ENCODE assay signal across 1 cellular context in the genomic region with DNA sequence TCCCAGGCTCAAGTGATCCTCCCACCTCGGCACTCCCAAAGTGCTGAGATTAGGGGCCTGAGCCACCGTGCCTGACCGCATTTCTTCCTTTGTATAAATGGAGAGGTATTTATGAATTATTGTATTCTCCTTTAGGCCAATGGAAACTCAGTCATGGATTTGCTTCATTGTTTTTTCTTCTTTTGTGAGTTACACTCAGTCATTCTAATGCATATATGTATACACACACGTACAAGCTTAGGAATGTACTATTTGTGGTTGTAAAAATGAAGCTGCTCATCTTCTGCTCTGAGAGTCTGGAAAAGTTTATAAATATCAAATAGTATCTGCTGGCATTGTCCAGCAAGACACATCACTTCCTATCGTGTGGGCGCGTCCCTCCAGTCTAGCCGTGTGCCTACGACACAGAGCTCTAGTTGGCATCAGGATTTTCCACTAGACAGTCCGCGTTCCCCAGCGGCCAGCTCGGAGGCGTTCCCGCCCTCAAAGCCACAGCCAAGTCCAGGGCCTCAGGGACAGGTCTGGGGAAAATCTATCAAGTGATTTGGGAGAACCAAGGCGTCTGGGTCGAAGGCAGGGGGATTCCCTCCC.
TF ChIP-seq lines count a peak whose summit lies in the region.

No MANE protein-coding gene starts in this region.

TF ChIP-seq in IMR-90, 13 proteins besides CTCF, POLR2A, EP300 and RAD21:
- TF ChIP-seq SMC3 (IDR thresholded peaks at IDR 0.05; ENCODE audit: low read depth, low read length) (no peak), RCOR1 (IDR thresholded peaks at IDR 0.05; ENCODE audit: insufficient replicate concordance, low read length) (no peak), MXI1 (IDR thresholded peaks at IDR 0.05; ENCODE audit: borderline replicate concordance, low read depth, low read length) (no peak), MAZ (IDR thresholded peaks at IDR 0.05; ENCODE audit: borderline replicate concordance, low read depth, low read length) (no peak), USF2 (IDR thresholded peaks at IDR 0.05; ENCODE audit: low read depth, low read length) (no peak), BHLHE40 (IDR thresholded peaks at IDR 0.05; ENCODE audit: low read depth, low read length) (no peak; the same call in 1 of the 2 replicates), NFE2L2 (IDR thresholded peaks at IDR 0.05; ENCODE audit: low read depth, low read length) (peak; percentile 7; the same call in 1 of the 2 replicates), RFX5 (IDR thresholded peaks at IDR 0.05; ENCODE audit: low read depth, low read length) (no peak), CHD1 (IDR thresholded peaks at IDR 0.05; ENCODE audit: low read depth, low read length) (no peak), FOS (IDR thresholded peaks at IDR 0.05; ENCODE audit: low read depth, low read length) (peak; percentile 81), MAFK (IDR thresholded peaks at IDR 0.05; ENCODE audit: low read depth, low read length) (no peak), CEBPB (IDR thresholded peaks at IDR 0.05; ENCODE audit: low read depth, low read length) (no peak)
- TF ChIP-seq, protein P1, sequence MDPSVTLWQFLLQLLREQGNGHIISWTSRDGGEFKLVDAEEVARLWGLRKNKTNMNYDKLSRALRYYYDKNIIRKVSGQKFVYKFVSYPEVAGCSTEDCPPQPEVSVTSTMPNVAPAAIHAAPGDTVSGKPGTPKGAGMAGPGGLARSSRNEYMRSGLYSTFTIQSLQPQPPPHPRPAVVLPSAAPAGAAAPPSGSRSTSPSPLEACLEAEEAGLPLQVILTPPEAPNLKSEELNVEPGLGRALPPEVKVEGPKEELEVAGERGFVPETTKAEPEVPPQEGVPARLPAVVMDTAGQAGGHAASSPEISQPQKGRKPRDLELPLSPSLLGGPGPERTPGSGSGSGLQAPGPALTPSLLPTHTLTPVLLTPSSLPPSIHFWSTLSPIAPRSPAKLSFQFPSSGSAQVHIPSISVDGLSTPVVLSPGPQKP (IDR thresholded peaks at IDR 0.05; ENCODE audit: borderline replicate concordance, low read depth, low read length): no peak
TF ChIP-seq in IMR-90: peak in this region for 2.
